Comparison of ENCODE assay signal across 8 cellular contexts in the genomic region with DNA sequence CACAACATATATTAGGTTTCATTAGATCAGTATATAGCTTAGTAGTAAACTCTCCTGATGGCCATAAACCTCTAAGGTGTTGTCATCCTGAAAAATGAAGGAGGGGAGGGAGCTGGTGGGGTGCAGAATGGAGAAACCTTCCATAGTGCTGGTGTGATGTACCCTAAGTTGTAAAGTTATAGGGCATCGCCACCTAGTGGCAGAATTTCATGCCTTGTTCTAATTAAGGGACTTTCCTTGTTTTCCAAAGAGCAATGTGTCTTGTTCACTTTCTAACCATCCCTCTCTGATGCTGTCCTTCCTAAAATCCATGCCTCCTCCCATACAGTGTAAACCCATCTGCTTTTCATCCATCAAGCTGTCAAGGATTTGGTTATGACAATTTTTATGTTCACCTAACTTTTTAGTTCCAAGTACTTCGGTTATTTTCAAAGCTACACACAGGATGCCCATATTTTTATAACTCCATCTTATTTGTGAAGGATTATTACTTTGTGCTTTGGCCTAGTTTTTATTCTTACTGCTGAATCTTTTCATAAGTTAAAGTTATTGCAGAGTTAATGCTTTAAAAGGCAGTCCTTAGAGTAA. TPM values are rescaled to one million over a fixed set of nuclear protein-coding genes. Genes with fewer than 3 reads are reported as not detected.
DNase-seq lines count a peak whose midpoint lies in the region; ATAC-seq, FAIRE-seq and TF ChIP-seq lines count a peak whose summit lies in the region.

No MANE protein-coding gene starts in this region.

- no peak overlapping the region for H3K4me3 Mint-ChIP-seq in neural crest cell

- FAIRE-seq in D721Med (lab: Jason Lieb, UNC) = peak; percentile 86

- peak; percentile 40 for TF ChIP-seq CTCF in D721Med (IDR thresholded peaks at IDR 0.05; ENCODE audit: insufficient read depth, missing control alignments)
- peak; percentile 61 for TF ChIP-seq CTCF in epithelial cell of proximal tubule (conservative IDR thresholded peaks at IDR 0.05; ENCODE audit: low read depth, low read length)
- peak; percentile 71 for TF ChIP-seq CTCF in neural crest cell (conservative IDR thresholded peaks at IDR 0.05)

- no peaks in the 10 kb centered on the region for H3K9me3 Mint-ChIP-seq in neural crest cell

- no peak overlapping the region for H3K27ac Mint-ChIP-seq in neural crest cell (ENCODE audit: unreplicated experiment)

- no peak overlapping the region for H3K4me3 ChIP-seq in epithelial cell of proximal tubule (ENCODE audit: low read depth, low read length)

- no peak for DNase-seq in D721Med (ENCODE audit: insufficient read length, low spot score)
- DNase-seq in NCI-H345 treated with DMSO at 0.1 percent for 48 hours (lab: John Stamatoyannopoulos, UW; ENCODE audit: unreplicated experiment) = peak; percentile 14
- peak; percentile 20 to 22 for DNase-seq in activated CD8-positive, alpha-beta memory T cell treated with anti-CD3 and anti-CD28 coated beads for 1 hour (ENCODE audit: extremely low read depth in 1 of 2, low read depth in 1 of 2)
- no peak for DNase-seq in epithelial cell of proximal tubule (ENCODE audit: low read depth)
- DNase-seq in neural crest cell (ENCODE audit: low read depth, low spot score) = peak; percentile 48
- DNase-seq in ureter (ENCODE audit: low spot score) = peak; percentile 61
- no peak for DNase-seq in middle frontal gyrus (ENCODE audit: extremely low spot score, low spot score)

- ATAC-seq in GM21529 (IDR thresholded peaks at IDR 0.05; ENCODE audit: unreplicated experiment) = peak; percentile 45

- peaks cover 8% of the 10 kb centered on the region for H3K36me3 Mint-ChIP-seq in neural crest cell (ENCODE audit: low read depth)

- H3K4me1 Mint-ChIP-seq in neural crest cell = peaks cover 11% of the 10 kb centered on the region

- no peaks in the 10 kb centered on the region for H3K27me3 Mint-ChIP-seq in neural crest cell (ENCODE audit: low read depth)

RNA-seq across cellular contexts. Expression of gene NBDY, which starts 4.5 kb away (rescaled TPM):
- total RNA-seq in epithelial cell of proximal tubule (12.1 and 14.9 TPM in 2 replicates), neural crest cell (56.8 and 61.4 TPM in 2 replicates), ureter (79.3 TPM)

Comparison
In these comparisons a context has a peak if more than half of its experiments do, and no peak if none do; other contexts are left out.
1. DNase-seq: peak in NCI-H345 treated with DMSO at 0.1 percent for 48 hours (single experiment), activated CD8-positive, alpha-beta memory T cell treated with anti-CD3 and anti-CD28 coated beads for 1 hour (2 of 2), neural crest cell (single experiment) and ureter (single experiment); none in D721Med (single experiment), epithelial cell of proximal tubule (single experiment) and middle frontal gyrus (single experiment).
2. Peak in every context shown above with its lines, with median percentiles within 50 percentile points of each other: CTCF ChIP-seq.